Comparison of ENCODE assay signal across 13 cellular contexts in genomic region chr1:63321061-63321787, GRCh38. TPM values are rescaled to one million over a fixed set of nuclear protein-coding genes. Genes with fewer than 3 reads are reported as not detected.
DNase-seq lines count a peak whose midpoint lies in the region; ATAC-seq, FAIRE-seq and TF ChIP-seq lines count a peak whose summit lies in the region.
"Had no signal": no experiment of that assay in that cellular context is flagged by ENCODE, and none has a peak within 500 bp of the region (broad histone marks: within the 10 kb centered on the region; RNA-seq: fewer than 3 reads in every experiment).

No MANE protein-coding gene starts in this region.

- peak overlapping the region; percentile 84 to 95 for H3K4me3 Mint-ChIP-seq in CD14-positive monocyte
- peak overlapping the region; percentile 72 for H3K4me3 Mint-ChIP-seq in HFFc6
- H3K4me3 Mint-ChIP-seq in brain: peak overlapping the region; percentile 77 to 87 (median 78)
- H3K4me3 Mint-ChIP-seq in naive thymus-derived CD4-positive, alpha-beta T cell: peak overlapping the region; percentile 70 to 84 (median 78)

- H3K36me3 ChIP-seq in naive thymus-derived CD4-positive, alpha-beta T cell (ENCODE audit: control insufficient read depth in 2 of 3, insufficient read depth in 3 of 3, low read length in 3 of 3): no peaks in the 10 kb centered on the region
- H3K36me3 ChIP-seq in GM23248 (ENCODE audit: low read depth): no peaks in the 10 kb centered on the region

- peak overlapping the region in 1 of 7 donors; percentile 3 for H3K27ac Mint-ChIP-seq in CD14-positive monocyte
- no peak overlapping the region for H3K27ac Mint-ChIP-seq in HFFc6
- no peak overlapping the region for H3K27ac Mint-ChIP-seq in brain
- H3K27ac Mint-ChIP-seq in naive thymus-derived CD4-positive, alpha-beta T cell: peak overlapping the region in 8 of 9 donors; percentile 16 to 88 (median 78)

- H3K36me3 Mint-ChIP-seq in CD14-positive monocyte (peaks cover 22 to 46% of the 10 kb centered on the region in 2 donors), HFFc6 (ENCODE audit: low read depth) (peaks cover 20% of the 10 kb centered on the region), brain (no peaks in the 10 kb centered on the region)
- peaks cover 0 to 20% (median 5%) of the 10 kb centered on the region in 5 donors for H3K36me3 Mint-ChIP-seq in naive thymus-derived CD4-positive, alpha-beta T cell

- H3K4me1 Mint-ChIP-seq in CD14-positive monocyte: peaks cover 61% of the 10 kb centered on the region
- H3K4me1 Mint-ChIP-seq in HFFc6 (ENCODE audit: low read depth): peaks cover 21% of the 10 kb centered on the region
- H3K4me1 Mint-ChIP-seq in brain: peaks cover 46% of the 10 kb centered on the region
- H3K4me1 Mint-ChIP-seq in naive thymus-derived CD4-positive, alpha-beta T cell: peaks cover 7 to 64% (median 47%) of the 10 kb centered on the region in 7 donors

- no peaks in the 10 kb centered on the region for H3F3A ChIP-seq in GM23248 (ENCODE audit: insufficient read depth)

- no peak overlapping the region for H3K4me3 ChIP-seq in naive thymus-derived CD4-positive, alpha-beta T cell (ENCODE audit: low read length)
- no peak overlapping the region for H3K4me3 ChIP-seq in GM23248

- WGBS in GM23248 (ENCODE audit: low coverage in 1 of 2, low lambda C conversion rate in 2 of 2, missing lambda C conversion rate in 2 of 2), 2 experiments: 35 to 36% methylated on average over 39 of the region's 39 CpGs

- no peak overlapping the region for H3K27ac ChIP-seq in naive thymus-derived CD4-positive, alpha-beta T cell (ENCODE audit: low read depth, low read length)
- no peak overlapping the region for H3K27ac ChIP-seq in GM23248
- H3K27ac ChIP-seq: body of pancreas had no signal

- no peak for TF ChIP-seq CTCF in CD14-positive monocyte (IDR thresholded peaks at IDR 0.05)
- no peak for TF ChIP-seq CTCF in HFFc6 (IDR thresholded peaks at IDR 0.05)
- no peak for TF ChIP-seq CTCF in brain (conservative IDR thresholded peaks at IDR 0.05)

- H2AFZ ChIP-seq in GM23248: no peak overlapping the region

- CTCF ChIA-PET in naive thymus-derived CD4-positive, alpha-beta T cell (lab: Charles Lee): no interaction called here

- no peak for TF ChIP-seq POLR2A in H54 (IDR thresholded peaks at IDR 0.05; ENCODE audit: low read depth, low read length)

- H3K27me3 Mint-ChIP-seq in CD14-positive monocyte (ENCODE audit: low read depth in 3 of 3) (peaks cover 82 to 98% (median 87%) of the 10 kb centered on the region in 3 donors), HFFc6 (ENCODE audit: insufficient read depth) (peaks cover 59% of the 10 kb centered on the region), brain (peaks cover 95% of the 10 kb centered on the region)
- peaks cover 56 to 77% (median 71%) of the 10 kb centered on the region in 5 donors for H3K27me3 Mint-ChIP-seq in naive thymus-derived CD4-positive, alpha-beta T cell

- no peak overlapping the region for H3K4me2 ChIP-seq in GM23248 (ENCODE audit: unreplicated experiment)

- POLR2A ChIA-PET in naive thymus-derived CD4-positive, alpha-beta T cell (lab: Charles Lee): no interaction called here

- H3K9me3 Mint-ChIP-seq in CD14-positive monocyte: peaks cover 12 to 72% (median 51%) of the 10 kb centered on the region in 7 donors
- H3K9me3 Mint-ChIP-seq in HFFc6: peaks cover 23% of the 10 kb centered on the region
- H3K9me3 Mint-ChIP-seq in brain: peaks cover 0 to 24% (median 13%) of the 10 kb centered on the region in 5 experiments
- peaks cover 3 to 67% (median 30%) of the 10 kb centered on the region in 11 donors for H3K9me3 Mint-ChIP-seq in naive thymus-derived CD4-positive, alpha-beta T cell

- peaks cover 0 to 13% of the 10 kb centered on the region in 2 donors for H3K4me1 ChIP-seq in naive thymus-derived CD4-positive, alpha-beta T cell (ENCODE audit: control insufficient read depth in 2 of 2, insufficient read depth in 2 of 2, low read length in 2 of 2)
- no peaks in the 10 kb centered on the region for H3K4me1 ChIP-seq in GM23248 (ENCODE audit: insufficient read depth)

- peaks cover 32 to 76% of the 10 kb centered on the region in 2 donors for H3K27me3 ChIP-seq in naive thymus-derived CD4-positive, alpha-beta T cell (ENCODE audit: control insufficient read depth in 2 of 2, insufficient read depth in 2 of 2, low read length in 2 of 2)
- peaks cover 95% of the 10 kb centered on the region for H3K27me3 ChIP-seq in GM23248 (replicated peaks; ENCODE audit: insufficient read depth)

- H3K9me3 ChIP-seq in naive thymus-derived CD4-positive, alpha-beta T cell (ENCODE audit: control insufficient read depth in 2 of 3, low read length in 3 of 3): peaks cover 0 to 26% (median 0%) of the 10 kb centered on the region in 3 experiments
- no peaks in the 10 kb centered on the region for H3K9me3 ChIP-seq in GM23248 (ENCODE audit: low read depth)
- H3K9me3 ChIP-seq: body of pancreas had no signal

- intact Hi-C loops in CD14-positive monocyte (cut with micrococcal nuclease): no loop called here
- intact Hi-C loops in naive thymus-derived CD4-positive, alpha-beta T cell (cut with micrococcal nuclease): loop anchor here in 1 of 2 donors (5.0 kb wide), 1 partner anchor 926 kb away; no protein-coding TSS in a partner anchor

- no peaks in the 10 kb centered on the region for H3K79me2 ChIP-seq in GM23248 (ENCODE audit: insufficient read depth)

- ATAC-seq in naive thymus-derived CD4-positive, alpha-beta T cell: no peak
- no peak for ATAC-seq in GM18870 (IDR thresholded peaks at IDR 0.05; ENCODE audit: unreplicated experiment)

- H3K9me2 ChIP-seq in GM23248 (ENCODE audit: insufficient read depth): no peaks in the 10 kb centered on the region

- H4K20me1 ChIP-seq in GM23248 (ENCODE audit: insufficient read depth): no peaks in the 10 kb centered on the region

- in situ Hi-C loops in GM23248 (cut with MboI): no loop called here

- DNase-seq in CD14-positive monocyte (ENCODE audit: low spot score): no peak
- no peak for DNase-seq in HFFc6
- DNase-seq in naive thymus-derived CD4-positive, alpha-beta T cell: peak in 4 of 9 donors; percentile 12 to 24 (median 17)
- DNase-seq in GM23248: no peak
- DNase-seq in H54 (ENCODE audit: insufficient read length, low spot score): no peak
- no peak for DNase-seq in NCI-H1092 (lab: John Stamatoyannopoulos, UW)
- DNase-seq: body of pancreas; NCI-H1417 treated with DMSO at 0.1 percent for 48 hours; small intestine; stimulated activated CD8-positive, alpha-beta memory T cell treated with anti-CD3 and anti-CD28 coated beads, Interleukin-4, amount 100 ng/mL, for 48 hours had no signal

- FAIRE-seq in H54 (lab: Jason Lieb, UNC): no peak
- FAIRE-seq: small intestine had no signal

- no peak overlapping the region for H3K9ac ChIP-seq in GM23248

RNA-seq across cellular contexts. Expression of gene FOXD3, which starts 1.1 kb away (rescaled TPM):
- polyA plus RNA-seq in CD14-positive monocyte: not detected
- total RNA-seq in HFFc6 (2021; fragmentation: NEBNext Ultra II Directional; extraction: Animal tissue kit (Norgen Biotek cat#: 25700)): not detected
- polyA plus RNA-seq in brain (ENCODE audit: insufficient read depth, low read depth, low replicate concordance): 1.7 TPM
- total RNA-seq in naive thymus-derived CD4-positive, alpha-beta T cell: not detected
- not detected for polyA plus RNA-seq in naive thymus-derived CD4-positive, alpha-beta T cell
- total RNA-seq in GM23248 (2014; rRNA removed; shearing (Covaris generic)): not detected in 2 replicates
- not detected in 2 replicates for polyA plus RNA-seq in GM23248 (2016; fragmentation: Nextera tagmentation; extraction: Ambion mirVana)
- total RNA-seq: lung microvascular endothelial cell had no signal

RNA-seq across cellular contexts. Expression of gene ALG6, which starts 46.2 kb away (rescaled TPM):
- polyA plus RNA-seq in CD14-positive monocyte: 10 to 100 TPM; 20.2 to 24.7 TPM
- total RNA-seq in HFFc6 (2021; fragmentation: NEBNext Ultra II Directional; extraction: Animal tissue kit (Norgen Biotek cat#: 25700)): 1 to 10 TPM; 6.7 to 9.0 (median 7.7) TPM
- 8.4 TPM for polyA plus RNA-seq in brain (ENCODE audit: insufficient read depth, low read depth, low replicate concordance)
- total RNA-seq in naive thymus-derived CD4-positive, alpha-beta T cell: 10 to 100 TPM; 16.1 to 29.8 (median 27.3) TPM
- polyA plus RNA-seq in naive thymus-derived CD4-positive, alpha-beta T cell: 10 to 100 TPM; 21.0 to 25.1 TPM
- total RNA-seq in GM23248 (2014; rRNA removed; shearing (Covaris generic)): 8.4 and 12.8 TPM in 2 replicates
- 14.0 and 14.3 TPM in 2 replicates for polyA plus RNA-seq in GM23248 (2016; fragmentation: Nextera tagmentation; extraction: Ambion mirVana)

Comparison
In these comparisons a context has a peak if more than half of its experiments do, and no peak if none do; other contexts are left out.
1. H3K27ac Mint-ChIP-seq: peak in naive thymus-derived CD4-positive, alpha-beta T cell (8 of 9); none in HFFc6 (single experiment) and brain (0 of 5).
2. Peak in every context shown above with its lines, with median percentiles within 50 percentile points of each other: H3K4me3 Mint-ChIP-seq.